In the genomic region with DNA sequence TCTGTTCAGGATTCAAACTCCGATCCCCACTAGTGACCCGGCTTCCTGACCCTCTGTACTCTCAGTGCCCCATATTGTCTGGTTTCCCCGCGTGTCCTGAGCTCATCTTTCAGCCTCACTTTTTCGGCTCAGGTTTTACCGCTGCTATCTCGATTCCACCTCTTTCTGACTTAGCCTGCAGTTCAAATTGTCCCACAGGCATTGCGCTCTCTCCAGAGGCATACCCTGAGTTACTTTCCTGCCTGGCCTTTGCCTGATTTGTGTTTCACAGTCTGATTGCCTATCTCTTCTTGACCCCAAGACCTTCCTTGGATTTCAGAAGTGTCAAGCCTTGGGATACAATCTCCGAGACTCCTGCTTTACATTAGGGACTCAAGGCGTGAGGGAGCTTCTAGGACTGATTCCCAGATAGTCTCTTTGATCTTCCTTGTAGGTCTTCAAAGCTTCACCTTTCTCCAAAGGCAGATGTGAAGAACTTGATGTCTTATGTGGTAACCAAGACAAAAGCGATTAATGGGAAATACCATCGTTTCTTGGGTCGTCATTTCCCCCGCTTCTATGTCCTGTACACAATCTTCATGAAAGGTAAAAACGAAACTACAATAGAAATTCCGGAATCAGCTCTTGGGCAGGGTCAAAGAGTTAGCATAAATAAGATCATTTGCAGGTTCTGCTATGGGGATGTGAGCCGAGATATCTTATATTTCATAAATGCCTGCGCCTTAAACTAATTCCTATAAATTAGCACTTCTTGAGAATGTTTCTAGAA, we compare ENCODE assay signal across 8 cellular contexts. TPM values are rescaled to one million over a fixed set of nuclear protein-coding genes. Genes with fewer than 3 reads are reported as not detected.
DNase-seq lines count a peak whose midpoint lies in the region; ATAC-seq and TF ChIP-seq lines count a peak whose summit lies in the region.

No MANE protein-coding gene starts in this region.

- TF ChIP-seq CTCF in OCI-LY1 (IDR thresholded peaks at IDR 0.05; ENCODE audit: low read length) (no peak), colonic mucosa (IDR thresholded peaks at IDR 0.05) (no peak)

- peaks cover 19% of the 10 kb centered on the region for H3K36me3 ChIP-seq in OCI-LY1 (ENCODE audit: insufficient read depth, low read length)
- no peaks in the 10 kb centered on the region for H3K36me3 ChIP-seq in colonic mucosa
- peaks cover 11 to 17% of the 10 kb centered on the region in 2 donors for H3K36me3 ChIP-seq in muscle layer of duodenum (ENCODE audit: control insufficient read depth in 1 of 2, insufficient read depth in 2 of 2, low read length in 2 of 2)

- no peaks in the 10 kb centered on the region for H3K27me3 ChIP-seq in OCI-LY1 (ENCODE audit: insufficient read depth, low read length)
- no peaks in the 10 kb centered on the region for H3K27me3 ChIP-seq in colonic mucosa
- no peaks in the 10 kb centered on the region for H3K27me3 ChIP-seq in muscle layer of duodenum (ENCODE audit: low read depth, low read length)

- H3K9ac ChIP-seq in OCI-LY1 (ENCODE audit: low read length) (peak overlapping the region; percentile 84), colonic mucosa (ENCODE audit: low read depth in 2 of 2, low read length in 2 of 2) (peak overlapping the region; percentile 89 to 90)

- H3K4me1 ChIP-seq in OCI-LY1 (ENCODE audit: insufficient read depth, low read length, severe bottlenecking): peaks cover 20% of the 10 kb centered on the region
- H3K4me1 ChIP-seq in colonic mucosa: no peaks in the 10 kb centered on the region
- peaks cover 11 to 28% of the 10 kb centered on the region in 2 donors for H3K4me1 ChIP-seq in muscle layer of duodenum (ENCODE audit: control insufficient read depth in 1 of 2, insufficient read depth in 2 of 2, low read length in 2 of 2)

- no peaks in the 10 kb centered on the region for H3K9me3 ChIP-seq in OCI-LY1 (ENCODE audit: low read length)
- H3K9me3 ChIP-seq in colonic mucosa: no peaks in the 10 kb centered on the region
- H3K9me3 ChIP-seq in muscle layer of duodenum (ENCODE audit: control insufficient read depth in 1 of 2, low read length in 2 of 2): no peaks in the 10 kb centered on the region

- H3F3A ChIP-seq in OCI-LY1 (ENCODE audit: insufficient read depth, low read length): no peaks in the 10 kb centered on the region

- peak; percentile 9 for DNase-seq in EL
- peak; percentile 24 for DNase-seq in colonic mucosa
- DNase-seq in GM19240 (ENCODE audit: insufficient read length, low spot score): no peak
- no peak for DNase-seq in Kasumi-1 (lab: John Stamatoyannopoulos, UW)

- ATAC-seq in HG03095 (IDR thresholded peaks at IDR 0.05; ENCODE audit: unreplicated experiment) (no peak), HG02884 (IDR thresholded peaks at IDR 0.05; ENCODE audit: unreplicated experiment) (no peak)

- H3K4me2 ChIP-seq in OCI-LY1 (ENCODE audit: low read length): peak overlapping the region; percentile 88

- H3K27ac ChIP-seq in OCI-LY1 (ENCODE audit: low read depth, low read length, poor library complexity, severe bottlenecking) (peak overlapping the region; percentile 40), colonic mucosa (peak overlapping the region; percentile 96), muscle layer of duodenum (ENCODE audit: low read length) (peak overlapping the region; percentile 95)

- H3K79me2 ChIP-seq in OCI-LY1 (ENCODE audit: insufficient read depth, low read length): peaks cover 12% of the 10 kb centered on the region; the same call in 1 of the 2 replicates

- 0 out of 2 replicates have a peak overlapping the region, but pooled peaks have one; percentile 1 for H2AFZ ChIP-seq in OCI-LY1 (ENCODE audit: low read length)

- peak overlapping the region; percentile 75 for H3K4me3 ChIP-seq in OCI-LY1 (ENCODE audit: low read depth, low read length, poor library complexity, severe bottlenecking)
- peak overlapping the region; percentile 51 for H3K4me3 ChIP-seq in colonic mucosa
- H3K4me3 ChIP-seq in muscle layer of duodenum (ENCODE audit: low read depth in 1 of 2, low read length in 2 of 2): peak overlapping the region; percentile 74 to 88

- intact Hi-C loops in colonic mucosa (cut with DNase I): loop anchor here (10.0 kb wide), 1 partner anchor 296 kb away; the partner anchor contains the start of gene CELA1

- H4K20me1 ChIP-seq in OCI-LY1 (ENCODE audit: insufficient read depth, low read length): no peaks in the 10 kb centered on the region

- H3K9me2 ChIP-seq in OCI-LY1 (ENCODE audit: low read depth, low read length): no peaks in the 10 kb centered on the region

RNA-seq across cellular contexts. Expression of gene LETMD1, which starts 0.7 kb away (rescaled TPM):
- 10 to 100 TPM; 54.8 to 67.8 TPM for total RNA-seq in colonic mucosa

RNA-seq across cellular contexts. Expression of gene SLC11A2, which starts 22.6 kb away (rescaled TPM):
- 10 to 100 TPM; 51.6 to 52.0 TPM for total RNA-seq in colonic mucosa

RNA-seq across cellular contexts. Expression of gene CSRNP2, which starts 34.6 kb away (rescaled TPM):
- total RNA-seq in colonic mucosa: 10 to 100 TPM; 13.6 to 17.1 TPM

Comparison
In these comparisons a context has a peak if more than half of its experiments do, and no peak if none do; other contexts are left out.
1. DNase-seq: peak in EL (single experiment) and colonic mucosa (single experiment); none in GM19240 (single experiment) and Kasumi-1 (0 of 2).
2. H3K27ac ChIP-seq: peak in every context shown above with its lines; median percentile 96 in colonic mucosa; 95 in muscle layer of duodenum; 40 in OCI-LY1.
3. Peak in every context shown above with its lines, with median percentiles within 50 percentile points of each other: H3K4me3 ChIP-seq.